In genomic region chr2:202634556-202635440, GRCh38 we compare ENCODE assay signal across 8 cellular contexts. TPM values are rescaled to one million over a fixed set of nuclear protein-coding genes. Genes with fewer than 3 reads are reported as not detected.
DNase-seq lines count a peak whose midpoint lies in the region; ATAC-seq and TF ChIP-seq lines count a peak whose summit lies in the region.

TSS of gene FAM117B (plus strand) at chr2:202634969. CDS start at chr2:202635188, 219 bp downstream.

- POLR2A ChIA-PET in IMR-90 (lab: Charles Lee; ENCODE audit: unreplicated experiment), result no interaction called here
- POLR2A ChIA-PET in OCI-LY7 (lab: Charles Lee), result interaction anchor here (0.6 to 1.7 kb wide), 8 partner anchors 9 to 1070 kb away, joined by 3 to 11 read pairs (median 4); no protein-coding TSS in a partner anchor

- H3K36me3 ChIP-seq in IMR-90 (ENCODE audit: control insufficient read depth, insufficient read depth, low read length) (no peaks in the 10 kb centered on the region), OCI-LY7 (ENCODE audit: insufficient read depth, low read length) (no peaks in the 10 kb centered on the region)

- ATAC-seq in GM21529 (IDR thresholded peaks at IDR 0.05; ENCODE audit: unreplicated experiment), result peak; percentile 87
- peak; percentile 97 for ATAC-seq in IMR-90 (ENCODE audit: low read depth)

- H3K4ac ChIP-seq in IMR-90 (ENCODE audit: low read depth, low read length), result no peak within 1 kb of the TSS

- H3K56ac ChIP-seq in IMR-90 (ENCODE audit: extremely low read depth, insufficient read depth, low read length), result 0 out of 2 replicates have a peak within 1 kb of the TSS, but pooled peaks have one; percentile 37

- H3K9me3 ChIP-seq in IMR-90 (ENCODE audit: control insufficient read depth, insufficient read depth, low read length), result no peaks in the 10 kb centered on the region
- no peaks in the 10 kb centered on the region for H3K9me3 ChIP-seq in OCI-LY7 (ENCODE audit: low read length)

- CTCF ChIA-PET in IMR-90 (lab: Yijun Ruan, JAX), result no interaction called here
- CTCF ChIA-PET in OCI-LY7 (lab: Charles Lee; ENCODE audit: unreplicated experiment), result no interaction called here

- peak within 1 kb of the TSS; percentile 44 to 61; a peak in 3 of 4 replicates for H4K8ac ChIP-seq in IMR-90 (ENCODE audit: low read depth in 2 of 2, low read length in 2 of 2)

- DNase-seq in DMS114 treated with DMSO at 0.1 percent for 48 hours (lab: John Stamatoyannopoulos, UW; ENCODE audit: unreplicated experiment), result peak; percentile 88
- DNase-seq in IMR-90, result peak; percentile 92
- peak; percentile 99 for DNase-seq in OCI-LY7 (ENCODE audit: low spot score)
- peak; percentile 96 for DNase-seq in activated T-cell treated with anti-CD3 and anti-CD28 coated beads for 24 hours (ENCODE audit: low read depth)
- peak; percentile 95 for DNase-seq in epidermal melanocyte (ENCODE audit: insufficient read length, low spot score)
- DNase-seq in middle frontal gyrus (ENCODE audit: extremely low spot score, low spot score), result peak; percentile 91
- DNase-seq in stimulated activated CD8-positive, alpha-beta memory T cell treated with anti-CD3 and anti-CD28 coated beads, Interleukin-2, amount 100 ng/mL, for 1 hour (ENCODE audit: low read depth in 2 of 2), result peak; percentile 93 to 97

- no peak within 1 kb of the TSS for H3K14ac ChIP-seq in IMR-90 (replicated peaks; ENCODE audit: low read depth, low read length)

- no peak within 1 kb of the TSS for H2BK20ac ChIP-seq in IMR-90 (ENCODE audit: low read depth, low read length)

- no peaks in the 10 kb centered on the region for H3K9me2 ChIP-seq in OCI-LY7 (ENCODE audit: insufficient read depth, low read length)

- 0% methylated on average over 9 of the region's 83 CpGs; no CpG with 5 or more reads in 1 of the 2 experiments for WGBS in IMR-90 (ENCODE audit: extremely low coverage in 2 of 2, insufficient read length in 1 of 2), 2 experiments

- H3K27ac ChIP-seq in IMR-90 (ENCODE audit: insufficient read depth, low read length) (peak within 1 kb of the TSS; percentile 42), OCI-LY7 (ENCODE audit: low read depth, low read length, poor library complexity, severe bottlenecking) (peak within 1 kb of the TSS; percentile 69)

- H4K20me1 ChIP-seq in IMR-90 (ENCODE audit: insufficient read depth, low read length) (no peaks in the 10 kb centered on the region), OCI-LY7 (ENCODE audit: insufficient read depth, low read length) (no peaks in the 10 kb centered on the region)

- H3K9ac ChIP-seq in IMR-90 (ENCODE audit: low read depth, low read length), result peak within 1 kb of the TSS; percentile 43

- peaks cover 23% of the 10 kb centered on the region for H3K79me2 ChIP-seq in OCI-LY7 (ENCODE audit: insufficient read depth, low read depth, low read length)

- H2BK5ac ChIP-seq in IMR-90 (ENCODE audit: low read depth, low read length, poor library complexity, severe bottlenecking), result peak within 1 kb of the TSS; percentile 3

- H3K23ac ChIP-seq in IMR-90 (ENCODE audit: low read depth, low read length), result no peak within 1 kb of the TSS

- 0 out of 2 replicates have a peak, but pooled peaks cover 3% of the 10 kb centered on the region for H3K9me1 ChIP-seq in IMR-90 (ENCODE audit: insufficient read depth, low read length)

- H2BK120ac ChIP-seq in IMR-90 (ENCODE audit: low read depth, low read length), result no peak within 1 kb of the TSS

- peak within 1 kb of the TSS; percentile 71 for H3K4me2 ChIP-seq in IMR-90 (ENCODE audit: low read depth, low read length)
- H3K4me2 ChIP-seq in OCI-LY7 (ENCODE audit: low read length), result peak within 1 kb of the TSS; percentile 77

- peak within 1 kb of the TSS; percentile 96 for H3K4me3 ChIP-seq in IMR-90 (ENCODE audit: insufficient read depth, low read depth, low read length)
- peak within 1 kb of the TSS; percentile 83 for H3K4me3 ChIP-seq in OCI-LY7 (ENCODE audit: low read depth, low read length, poor library complexity, severe bottlenecking)

- H3K79me1 ChIP-seq in IMR-90 (ENCODE audit: low read depth in 1 of 2, low read length in 2 of 2), result peaks cover 4 to 6% of the 10 kb centered on the region in 2 experiments; a peak in 2 of 4 replicates

- H2AFZ ChIP-seq in IMR-90 (replicated peaks; ENCODE audit: low read length, poor library complexity) (peak within 1 kb of the TSS; percentile 98), OCI-LY7 (ENCODE audit: low read length) (peak within 1 kb of the TSS; percentile 98)

- no peak within 1 kb of the TSS for H3K18ac ChIP-seq in IMR-90 (ENCODE audit: low read depth, low read length)

- H2AK5ac ChIP-seq in IMR-90 (ENCODE audit: low read depth, low read length), result no peak within 1 kb of the TSS

- in situ Hi-C loops in IMR-90 (cut with MboI; ENCODE audit: low sequenced_read_pairs), result no loop called here

- H4K5ac ChIP-seq in IMR-90 (ENCODE audit: low read depth, low read length), result peak within 1 kb of the TSS; percentile 5; the same call in 1 of the 2 replicates

- no peaks in the 10 kb centered on the region for H3K4me1 ChIP-seq in IMR-90 (ENCODE audit: control insufficient read depth, insufficient read depth, low read length)
- H3K4me1 ChIP-seq in OCI-LY7 (ENCODE audit: insufficient read depth, low read length, poor library complexity, severe bottlenecking), result peaks cover 38% of the 10 kb centered on the region

- TF ChIP-seq CTCF in IMR-90 (conservative IDR thresholded peaks at IDR 0.05; ENCODE audit: low read depth, low read length), result no peak
- TF ChIP-seq CTCF in OCI-LY7 (conservative IDR thresholded peaks at IDR 0.05; ENCODE audit: low read length), result 0 out of 2 replicates have a peak, but pooled peaks have one; percentile 6

- no peak within 1 kb of the TSS for H4K91ac ChIP-seq in IMR-90 (ENCODE audit: insufficient read depth, low read depth, low read length)

- no peak within 1 kb of the TSS for H2BK15ac ChIP-seq in IMR-90 (ENCODE audit: low read depth, low read length)

- dilution Hi-C loops in IMR-90 (cut with HindIII; ENCODE audit: low sequenced_read_pairs, unreplicated experiment), result no loop called here

- peak within 1 kb of the TSS; percentile 67 for H2AK9ac ChIP-seq in IMR-90 (replicated peaks; ENCODE audit: low read depth, low read length, poor library complexity)

- TF ChIP-seq RAD21 in IMR-90 (IDR thresholded peaks at IDR 0.05; ENCODE audit: low read length), result no peak

- H3K27me3 ChIP-seq in IMR-90 (ENCODE audit: control insufficient read depth, insufficient read depth, low read length), result no peaks in the 10 kb centered on the region

- no TSS peak for BruUV-seq in IMR-90 (replicated peaks; lab: Mats Ljungman, UMichigan)
- no TSS peak for BruUV-seq in OCI-LY7 (replicated peaks; lab: Mats Ljungman, UMichigan)

- no peak for TF ChIP-seq POLR2A in IMR-90 (IDR thresholded peaks at IDR 0.05; ENCODE audit: low read depth, low read length)

- intact Hi-C loops in IMR-90 (cut with micrococcal nuclease), result loop anchor here (2.0 to 5.0 kb wide), 2 partner anchors 42 to 236 kb away; partner anchors contain the start of gene ICA1L
- intact Hi-C loops in OCI-LY7 (cut with micrococcal nuclease; ENCODE audit: unreplicated experiment), result loop anchor here (1.0 to 5.0 kb wide), 3 partner anchors 32 to 257 kb away; partner anchors contain the start of genes BMPR2 and ICA1L

TF ChIP-seq in IMR-90, 13 proteins besides CTCF, POLR2A, EP300 and RAD21:
- TF ChIP-seq MAZ (IDR thresholded peaks at IDR 0.05; ENCODE audit: borderline replicate concordance, low read depth, low read length) (peak; percentile 68), NFE2L2 (IDR thresholded peaks at IDR 0.05; ENCODE audit: low read depth, low read length) (no peak), MXI1 (IDR thresholded peaks at IDR 0.05; ENCODE audit: borderline replicate concordance, low read depth, low read length) (peak; percentile 81; the same call in 1 of the 2 replicates), BHLHE40 (IDR thresholded peaks at IDR 0.05; ENCODE audit: low read depth, low read length) (peak; percentile 88), CEBPB (IDR thresholded peaks at IDR 0.05; ENCODE audit: low read depth, low read length) (no peak), USF2 (IDR thresholded peaks at IDR 0.05; ENCODE audit: low read depth, low read length) (peak; percentile 37; the same call in 1 of the 2 replicates), RFX5 (IDR thresholded peaks at IDR 0.05; ENCODE audit: low read depth, low read length) (0 out of 2 replicates have a peak, but pooled peaks have one; percentile 30)

RNA-seq across cellular contexts. Expression of gene FAM117B, which starts in this region (rescaled TPM):
- 0.54 and 1.1 TPM in 2 replicates for total RNA-seq in IMR-90 (2012; rRNA removed)
- 0.66 and 0.79 TPM in 2 replicates for polyA plus RNA-seq in IMR-90 (2012; rRNA removed)
- 0.32 and 0.38 TPM in 2 replicates for polyA plus RNA-seq in IMR-90 (2012; cell fraction: cytosol; rRNA removed)
- 0.25 and 1.0 TPM in 2 replicates for polyA plus RNA-seq in IMR-90 (2012; cell fraction: nucleus; rRNA removed; ENCODE audit: low replicate concordance)
- 3.1 and 4.2 TPM in 2 replicates for total RNA-seq in OCI-LY7 (2014; rRNA removed; shearing (Covaris generic))
- total RNA-seq in OCI-LY7 (2022), result 18.4 and 19.6 TPM in 2 replicates

Comparison
In these comparisons a context has a peak if more than half of its experiments do, and no peak if none do; other contexts are left out.
1. Peak in every context shown above with its lines: DNase-seq, ATAC-seq, H3K4me3 ChIP-seq and H3K27ac ChIP-seq.